27 cellular contexts compared by ENCODE assay signal in the genomic region with DNA sequence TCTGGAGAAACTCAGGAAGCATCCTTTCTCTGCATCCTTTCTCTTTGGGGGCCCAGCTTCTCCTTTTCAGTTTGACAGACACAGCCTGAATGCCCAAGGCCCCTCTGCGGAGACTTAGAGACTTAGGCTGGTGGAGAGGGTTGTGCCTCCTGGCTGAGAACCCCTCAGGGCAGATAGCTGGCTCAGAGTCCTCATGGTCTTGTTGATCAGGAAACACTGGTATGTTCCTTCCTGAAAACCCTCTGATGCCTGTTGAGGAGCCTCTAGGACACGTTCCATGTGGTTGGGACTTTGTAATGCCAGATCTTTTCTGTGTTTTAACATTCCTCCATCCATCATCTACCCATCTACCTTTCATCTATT. TPM values are rescaled to one million over a fixed set of nuclear protein-coding genes. Genes with fewer than 3 reads are reported as not detected.
DNase-seq lines count a peak whose midpoint lies in the region; ATAC-seq, FAIRE-seq and TF ChIP-seq lines count a peak whose summit lies in the region.
"Had no signal": no experiment of that assay in that cellular context is flagged by ENCODE, and none has a peak within 500 bp of the region (broad histone marks: within the 10 kb centered on the region; RNA-seq: fewer than 3 reads in every experiment).

No MANE protein-coding gene starts in this region.

- DNase-seq in HepG2 (ENCODE audit: low spot score) (no peak), right lobe of liver (no peak), mesothelial cell of epicardium (ENCODE audit: low spot score in 2 of 2, unreplicated experiment in 2 of 2) (no peak), NCI-H2107 treated with DMSO at 0.1 percent for 48 hours (lab: John Stamatoyannopoulos, UW; ENCODE audit: unreplicated experiment) (no peak), RPMI8226 (no peak)
- DNase-seq: 8988T; ACHN; BE2C; CD4-positive, CD25-positive, alpha-beta regulatory T cell; GOT3; HCEC 1CT; NCI-H1048; NCI-H1694; NCI-H2029 treated with DMSO at 0.1 percent for 48 hours; NCI-H2227 treated with DMSO at 0.1 percent for 48 hours; NCI-H510A; NCI-H69; SIG-M5 had no signal

- no peak overlapping the region for H2AFZ ChIP-seq in HepG2 (ENCODE audit: low read length)

- in situ Hi-C loops in HepG2 (cut with HindIII; ENCODE audit: extremely low pct_ligation_motif_present, low pct_unique_long_range_greater_than_20kb) = no loop called here

- H3K4me2 ChIP-seq in HepG2 (ENCODE audit: low read depth, low read length) = no peak overlapping the region

- H4K20me1 ChIP-seq in HepG2 (ENCODE audit: insufficient read depth, low read length) = peaks cover 32% of the 10 kb centered on the region; the same call in 1 of the 2 replicates

- no peak overlapping the region for H3K4me3 Mint-ChIP-seq in activated T-helper 17 cell treated with anti-CD3 and anti-CD28 coated beads, Interleukin-2, amount 50 U/mL, for 72 hours
- H3K4me3 Mint-ChIP-seq in mesothelial cell of epicardium = no peak overlapping the region
- H3K4me3 Mint-ChIP-seq: CD4-positive, CD25-positive, alpha-beta regulatory T cell had no signal

- H3K9ac ChIP-seq in HepG2 (ENCODE audit: insufficient read depth, low read depth, low read length) = no peak overlapping the region

- no peak for TF ChIP-seq POLR2A in HepG2 (IDR thresholded peaks at IDR 0.05; ENCODE audit: insufficient read depth in 1 of 2, low read depth in 2 of 2, low read length in 2 of 2)
- TF ChIP-seq POLR2A in right lobe of liver (IDR thresholded peaks at IDR 0.05) = no peak

- H3K4me3 ChIP-seq in HepG2 (replicated peaks in 1 of 3; ENCODE audit: insufficient read depth in 1 of 3, low read depth in 2 of 3, low read length in 3 of 3) = no peak overlapping the region
- no peak overlapping the region for H3K4me3 ChIP-seq in right lobe of liver
- H3K4me3 ChIP-seq: SK-N-MC had no signal

- no peak for TF ChIP-seq RAD21 in HepG2 (CRISPR knock-in tag; IDR thresholded peaks at IDR 0.05)

- no peaks in the 10 kb centered on the region for H3K27me3 Mint-ChIP-seq in activated T-helper 17 cell treated with anti-CD3 and anti-CD28 coated beads, Interleukin-2, amount 50 U/mL, for 72 hours
- H3K27me3 Mint-ChIP-seq in mesothelial cell of epicardium (ENCODE audit: low read depth) = no peaks in the 10 kb centered on the region
- H3K27me3 Mint-ChIP-seq: CD4-positive, CD25-positive, alpha-beta regulatory T cell had no signal

- ATAC-seq in HepG2 = no peak
- ATAC-seq in right lobe of liver = no peak
- no peak for ATAC-seq in activated T-helper 17 cell treated with anti-CD3 and anti-CD28 coated beads, Interleukin-2, amount 50 U/mL, for 72 hours (replicated peaks)
- no peak for ATAC-seq in HG03039 (IDR thresholded peaks at IDR 0.05; ENCODE audit: unreplicated experiment)
- ATAC-seq in HG03521 (IDR thresholded peaks at IDR 0.05; ENCODE audit: unreplicated experiment) = no peak
- ATAC-seq: Panc1 had no signal

- TF ChIP-seq CTCF in HepG2 (CRISPR knock-in tag; IDR thresholded peaks at IDR 0.05) (no peak), right lobe of liver (IDR thresholded peaks at IDR 0.05) (no peak), mesothelial cell of epicardium (IDR thresholded peaks at IDR 0.05; ENCODE audit: unreplicated experiment) (no peak)

- H3K9me3 Mint-ChIP-seq in activated T-helper 17 cell treated with anti-CD3 and anti-CD28 coated beads, Interleukin-2, amount 50 U/mL, for 72 hours = no peaks in the 10 kb centered on the region
- no peaks in the 10 kb centered on the region for H3K9me3 Mint-ChIP-seq in mesothelial cell of epicardium
- H3K9me3 Mint-ChIP-seq: CD4-positive, CD25-positive, alpha-beta regulatory T cell had no signal

- 91% methylated on average over 2 of the region's 2 CpGs for WGBS in HepG2 (ENCODE audit: low lambda C conversion rate)
- WGBS in right lobe of liver (ENCODE audit: insufficient coverage, low coverage, low lambda C conversion rate, missing lambda C conversion rate) = 79% methylated on average over 2 of the region's 2 CpGs

- BruUV-seq in HepG2 (replicated peaks; lab: Mats Ljungman, UMichigan) = no TSS peak

- H3K27ac Mint-ChIP-seq in activated T-helper 17 cell treated with anti-CD3 and anti-CD28 coated beads, Interleukin-2, amount 50 U/mL, for 72 hours = peak overlapping the region; percentile 34
- H3K27ac Mint-ChIP-seq in mesothelial cell of epicardium = peak overlapping the region; percentile 39
- H3K27ac Mint-ChIP-seq: CD4-positive, CD25-positive, alpha-beta regulatory T cell had no signal

- intact Hi-C loops in HepG2 (cut with micrococcal nuclease; ENCODE audit: unreplicated experiment) = no loop called here
- intact Hi-C loops in right lobe of liver (cut with DNase I) = no loop called here

- H3K36me3 ChIP-seq in HepG2 (replicated peaks in 1 of 2; ENCODE audit: control insufficient read depth in 1 of 2, insufficient read depth in 2 of 2, low read length in 2 of 2) (no peaks in the 10 kb centered on the region; a peak in 3 of 5 replicates), right lobe of liver (no peaks in the 10 kb centered on the region)

- TF ChIP-seq EP300 in HepG2 (IDR thresholded peaks at IDR 0.05; ENCODE audit: low read depth in 2 of 2, low read length in 2 of 2) (no peak), HepG2 (CRISPR knock-in tag; IDR thresholded peaks at IDR 0.05; ENCODE audit: borderline replicate concordance) (no peak)

- H3K4me1 ChIP-seq in HepG2 (ENCODE audit: insufficient read depth, low read length) (peaks cover 6% of the 10 kb centered on the region; the same call in 1 of the 2 replicates), right lobe of liver (no peaks in the 10 kb centered on the region)

- H3K27ac ChIP-seq in HepG2 (ENCODE audit: extremely low read length, insufficient read depth, low read length) (no peak overlapping the region), right lobe of liver (no peak overlapping the region)
- H3K27ac ChIP-seq: HL-60, SK-N-MC had no signal

- CTCF ChIA-PET in HepG2 (lab: Yijun Ruan, JAX; ENCODE audit: low intra/inter-chr PET ratio, low total read pairs) = no interaction called here

- POLR2A ChIA-PET in HepG2 (lab: Yijun Ruan, JAX) = no interaction called here

- H3K36me3 Mint-ChIP-seq in activated T-helper 17 cell treated with anti-CD3 and anti-CD28 coated beads, Interleukin-2, amount 50 U/mL, for 72 hours (ENCODE audit: low read depth) = no peaks in the 10 kb centered on the region
- H3K36me3 Mint-ChIP-seq in mesothelial cell of epicardium = peaks cover 7% of the 10 kb centered on the region

- H3K27me3 ChIP-seq in HepG2 (ENCODE audit: control insufficient read depth in 1 of 2, insufficient read depth in 2 of 2, low read length in 2 of 2) (no peaks in the 10 kb centered on the region), right lobe of liver (no peaks in the 10 kb centered on the region)
- H3K27me3 ChIP-seq: BE2C had no signal

- peaks cover 4% of the 10 kb centered on the region for H3K4me1 Mint-ChIP-seq in activated T-helper 17 cell treated with anti-CD3 and anti-CD28 coated beads, Interleukin-2, amount 50 U/mL, for 72 hours
- peaks cover 22% of the 10 kb centered on the region for H3K4me1 Mint-ChIP-seq in mesothelial cell of epicardium

- H3K9me3 ChIP-seq in HepG2 (ENCODE audit: low read length) = no peaks in the 10 kb centered on the region
- no peaks in the 10 kb centered on the region for H3K9me3 ChIP-seq in right lobe of liver
- H3K9me3 ChIP-seq: BE2C had no signal

- FAIRE-seq in HepG2 (lab: Jason Lieb, UNC) = no peak
- FAIRE-seq: D721Med, G401.6, GM12892 had no signal

- H3K79me2 ChIP-seq in HepG2 (ENCODE audit: insufficient read depth, low read length) = peaks cover 12% of the 10 kb centered on the region

TF ChIP-seq in HepG2, 621 proteins besides CTCF, POLR2A, EP300 and RAD21 (continues in another document):
- no peak for TF ChIP-seq TOE1 (CRISPR knock-in tag; IDR thresholded peaks at IDR 0.05)
- TF ChIP-seq, protein P1, sequence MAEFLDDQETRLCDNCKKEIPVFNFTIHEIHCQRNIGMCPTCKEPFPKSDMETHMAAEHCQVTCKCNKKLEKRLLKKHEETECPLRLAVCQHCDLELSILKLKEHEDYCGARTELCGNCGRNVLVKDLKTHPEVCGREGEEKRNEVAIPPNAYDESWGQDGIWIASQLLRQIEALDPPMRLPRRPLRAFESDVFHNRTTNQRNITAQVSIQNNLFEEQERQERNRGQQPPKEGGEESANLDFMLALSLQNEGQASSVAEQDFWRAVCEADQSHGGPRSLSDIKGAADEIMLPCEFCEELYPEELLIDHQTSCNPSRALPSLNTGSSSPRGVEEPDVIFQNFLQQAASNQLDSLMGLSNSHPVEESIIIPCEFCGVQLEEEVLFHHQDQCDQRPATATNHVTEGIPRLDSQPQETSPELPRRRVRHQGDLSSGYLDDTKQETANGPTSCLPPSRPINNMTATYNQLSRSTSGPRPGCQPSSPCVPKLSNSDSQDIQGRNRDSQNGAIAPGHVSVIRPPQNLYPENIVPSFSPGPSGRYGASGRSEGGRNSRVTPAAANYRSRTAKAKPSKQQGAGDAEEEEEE (CRISPR knock-in tag; IDR thresholded peaks at IDR 0.05; ENCODE audit: borderline replicate concordance) = no peak
- TF ChIP-seq ZNF33A (CRISPR knock-in tag; IDR thresholded peaks at IDR 0.05; ENCODE audit: borderline replicate concordance) = no peak

RNA-seq across cellular contexts. Expression of gene GSE1, which starts 17.8 kb away (rescaled TPM):
- 16.1 and 19.5 TPM in 2 replicates for total RNA-seq in HepG2 (2016; rRNA removed; fragmentation: Illumina TruSeq; extraction: Trizol)
- 13.0 and 16.7 TPM in 2 replicates for total RNA-seq in HepG2 (2016; cell fraction: cytosol; rRNA removed; fragmentation: Illumina TruSeq; extraction: Trizol; ENCODE audit: low read depth)
- total RNA-seq in HepG2 (2016; cell fraction: insoluble cytoplasmic fraction; rRNA removed; fragmentation: Illumina TruSeq; extraction: Trizol) = 15.4 and 17.4 TPM in 2 replicates
- total RNA-seq in HepG2 (2016; cell fraction: membrane; rRNA removed; fragmentation: Illumina TruSeq; extraction: Trizol) = 18.2 and 21.4 TPM in 2 replicates
- 31.6 and 33.0 TPM in 2 replicates for total RNA-seq in HepG2 (2016; cell fraction: nucleus; rRNA removed; fragmentation: Illumina TruSeq; extraction: Trizol)
- polyA plus RNA-seq in HepG2 (2011; rRNA removed) = 31.2 and 37.7 TPM in 2 replicates
- polyA plus RNA-seq in HepG2 (2011; cell fraction: cytosol; rRNA removed) = 20.9 and 26.7 TPM in 2 replicates
- polyA plus RNA-seq in HepG2 (2011; cell fraction: nucleus; rRNA removed) = 132 and 135 TPM in 2 replicates
- polyA plus RNA-seq in HepG2 (2012) = 43.5 and 43.7 TPM in 2 replicates
- 1.4 and 1.7 TPM in 2 replicates for polyA plus RNA-seq in HepG2 (2016; cell fraction: cytosol; fragmentation: Illumina TruSeq; extraction: Trizol; ENCODE audit: low read depth)
- 22.8 and 30.2 TPM in 2 replicates for polyA plus RNA-seq in HepG2 (2016; cell fraction: insoluble cytoplasmic fraction; fragmentation: Illumina TruSeq; extraction: Trizol; ENCODE audit: low read depth)
- 4.4 and 5.4 TPM in 2 replicates for polyA plus RNA-seq in HepG2 (2016; cell fraction: membrane; fragmentation: Illumina TruSeq; extraction: Trizol; ENCODE audit: low read depth)
- polyA plus RNA-seq in HepG2 (2016; cell fraction: nucleus; fragmentation: Illumina TruSeq; extraction: Trizol; ENCODE audit: insufficient read depth, low read depth) = 70.9 and 78.3 TPM in 2 replicates
- polyA minus RNA-seq in HepG2 (2011; rRNA and poly(A)+ RNA removed; ENCODE audit: low replicate concordance) = 24.8 and 50.4 TPM in 2 replicates
- 36.3 and 45.8 TPM in 2 replicates for polyA minus RNA-seq in HepG2 (2011; cell fraction: cytosol; rRNA and poly(A)+ RNA removed)
- polyA minus RNA-seq in HepG2 (2011; cell fraction: nucleus; rRNA and poly(A)+ RNA removed) = 83.8 and 96.8 TPM in 2 replicates
- 10 to 100 TPM; 30.0 to 48.0 (median 38.8) TPM for total RNA-seq in right lobe of liver
- 10 to 100 TPM; 12.1 to 17.4 TPM for total RNA-seq in activated T-helper 17 cell treated with anti-CD3 and anti-CD28 coated beads, Interleukin-2, amount 50 U/mL, for 72 hours
- 193 to 218 TPM (median 208 TPM) in 3 replicates for total RNA-seq in mesothelial cell of epicardium
